In genomic region chr4:4733663-4734062, GRCh38 we compare ENCODE assay signal across 37 cellular contexts.
"Had no signal": no experiment of that assay in that cellular context is flagged by ENCODE, and none has a peak within 500 bp of the region (broad histone marks: within the 10 kb centered on the region; RNA-seq: fewer than 3 reads in every experiment).

No MANE protein-coding gene starts in this region.

- H3K27ac Mint-ChIP-seq: activated B cell treated with CpG ODN at 0.5 μM for 24 hours; activated CD4-positive, alpha-beta memory T cell treated with anti-CD3 and anti-CD28 coated beads for 36 hours; activated CD4-positive, alpha-beta T cell treated with anti-CD3 and anti-CD28 coated beads, Interleukin-2, amount 10 ng/mL, durations not matched to agents 24 days and 14 days; activated CD8-positive, alpha-beta T cell treated with anti-CD3 and anti-CD28 coated beads for 36 hours; activated naive CD4-positive, alpha-beta T cell treated with anti-CD3 and anti-CD28 coated beads for 36 hours; activated naive CD4-positive, alpha-beta T cell treated with anti-CD3 and anti-CD28 coated beads, Interleukin-2, amount 50 U/mL, for 72 hours; activated naive CD8-positive, alpha-beta T cell treated with anti-CD3 and anti-CD28 coated beads for 36 hours; activated T-cell treated with anti-CD3 and anti-CD28 coated beads, Interleukin-2, amount 50 U/mL, for 72 hours; activated T-helper 1 cell treated with anti-CD3 and anti-CD28 coated beads, Interleukin-12 subunit alpha, Interleukin-12 subunit beta, Interleukin-2, Interleukin-4 antibody, amounts not matched to agents 30 ng/mL and 10 ng/mL and 1 ng/mL, durations not matched to agents 14 hours and 24 hours and 36 hours; activated T-helper 17 cell treated with anti-CD3 and anti-CD28 coated beads, Interleukin-2, amount 50 U/mL, for 72 hours; T-helper 2 cell treated with Interferon-gamma antibody and Interleukin-4, amounts not matched to agents 5 μg/mL and 100 μg/mL, for 36 hours had no signal

- H3K4me1 ChIP-seq: adrenal gland, body of pancreas, breast epithelium had no signal

- H3K4me1 Mint-ChIP-seq: activated B cell treated with CpG ODN at 0.5 μM for 24 hours; activated CD4-positive, alpha-beta T cell treated with anti-CD3 and anti-CD28 coated beads, Interleukin-2, amount 10 ng/mL, durations not matched to agents 24 days and 14 days; activated naive CD8-positive, alpha-beta T cell treated with anti-CD3 and anti-CD28 coated beads for 36 hours; activated T-helper 17 cell treated with anti-CD3 and anti-CD28 coated beads, Interleukin-2, amount 50 U/mL, for 72 hours; central memory CD8-positive, alpha-beta T cell had no signal

- H3K4me3 Mint-ChIP-seq: activated B cell treated with CpG ODN at 0.5 μM for 24 hours; activated CD4-positive, alpha-beta memory T cell treated with anti-CD3 and anti-CD28 coated beads for 36 hours; activated CD4-positive, alpha-beta T cell treated with anti-CD3 and anti-CD28 coated beads, Interleukin-2, amount 10 ng/mL, durations not matched to agents 24 days and 14 days; activated CD8-positive, alpha-beta T cell treated with anti-CD3 and anti-CD28 coated beads for 36 hours; activated naive CD4-positive, alpha-beta T cell treated with anti-CD3 and anti-CD28 coated beads for 36 hours; activated naive CD8-positive, alpha-beta T cell treated with anti-CD3 and anti-CD28 coated beads for 36 hours; activated T-cell treated with anti-CD3 and anti-CD28 coated beads, Interleukin-2, amount 50 U/mL, for 4 hours; activated T-cell treated with anti-CD3 and anti-CD28 coated beads, Interleukin-2, amount 50 U/mL, for 72 hours; activated T-helper 1 cell treated with anti-CD3 and anti-CD28 coated beads, Interleukin-12 subunit alpha, Interleukin-12 subunit beta, Interleukin-2, Interleukin-4 antibody, amounts not matched to agents 30 ng/mL and 10 ng/mL and 1 ng/mL, durations not matched to agents 14 hours and 24 hours and 36 hours; activated T-helper 17 cell treated with anti-CD3 and anti-CD28 coated beads, Interleukin-2, amount 50 U/mL, for 72 hours; central memory CD8-positive, alpha-beta T cell; T-helper 2 cell treated with Interferon-gamma antibody and Interleukin-4, amounts not matched to agents 5 μg/mL and 100 μg/mL, for 36 hours had no signal

- H3K27ac ChIP-seq: adrenal gland, body of pancreas, brain microvascular endothelial cell, breast epithelium, VCaP had no signal

- DNase-seq: activated B cell treated with CpG ODN at 0.5 μM for 24 hours; activated CD4-positive, alpha-beta memory T cell treated with anti-CD3 and anti-CD28 coated beads for 36 hours; activated CD4-positive, alpha-beta T cell treated with anti-CD3 and anti-CD28 coated beads for 4 hours; activated CD4-positive, alpha-beta T cell treated with anti-CD3 and anti-CD28 coated beads, Interleukin-2, amount 10 ng/mL, durations not matched to agents 24 days and 14 days; activated CD4-positive, alpha-beta T cell treated with anti-CD3 and anti-CD28 coated beads, Interleukin-2, amount 50 U/mL, for 1 hour; activated CD4-positive, alpha-beta T cell treated with anti-CD3 and anti-CD28 coated beads, Interleukin-2, amount 50 U/mL, for 4 hours; activated CD4-positive, CD25-positive, alpha-beta regulatory T cell treated with anti-CD3 and anti-CD28 coated beads, Interleukin-2, amount 50 U/mL, for 72 hours; activated CD8-positive, alpha-beta memory T cell treated with anti-CD3 and anti-CD28 coated beads, Interleukin-2, amount 50 U/mL, for 4 hours; activated CD8-positive, alpha-beta T cell treated with anti-CD3 and anti-CD28 coated beads for 36 hours; activated effector memory CD4-positive, alpha-beta T cell treated with anti-CD3 and anti-CD28 coated beads, Interleukin-2, amount 50 U/mL, for 16 hours; activated gamma-delta T cell treated with Interleukin-2 at 50 U/mL for 16 hours; activated naive CD4-positive, alpha-beta T cell; activated naive CD4-positive, alpha-beta T cell treated with anti-CD3 and anti-CD28 coated beads for 36 hours; activated naive CD4-positive, alpha-beta T cell treated with anti-CD3 and anti-CD28 coated beads, Interleukin-2, amount 50 U/mL, for 16 hours; activated naive CD8-positive, alpha-beta T cell treated with anti-CD3 and anti-CD28 coated beads for 36 hours; activated T-cell treated with anti-CD3 and anti-CD28 coated beads for 4 hours; activated T-cell treated with anti-CD3 and anti-CD28 coated beads, Interleukin-2, amount 50 U/mL, for 1 hour; activated T-cell treated with anti-CD3 and anti-CD28 coated beads, Interleukin-2, amount 50 U/mL, for 4 hours; activated T-cell treated with anti-CD3 and anti-CD28 coated beads, Interleukin-2, amount 50 U/mL, for 72 hours; adrenal gland; amniotic stem cell; aorta; body of pancreas; brain microvascular endothelial cell; caudate nucleus; cerebellar nuclear complex; T-helper 2 cell; T-helper 9 cell had no signal

- H3K4me3 ChIP-seq: adrenal gland, body of pancreas, breast epithelium had no signal

- ATAC-seq: activated CD8-positive, alpha-beta T cell treated with anti-CD3 and anti-CD28 coated beads for 36 hours; activated naive CD4-positive, alpha-beta T cell treated with anti-CD3 and anti-CD28 coated beads, Interleukin-2, amount 50 U/mL, for 72 hours; activated T-cell treated with anti-CD3 and anti-CD28 coated beads, Interleukin-2, amount 50 U/mL, for 4 hours; activated T-cell treated with anti-CD3 and anti-CD28 coated beads, Interleukin-2, amount 50 U/mL, for 72 hours; activated T-helper 17 cell treated with anti-CD3 and anti-CD28 coated beads, Interleukin-2, amount 50 U/mL, for 72 hours; body of pancreas had no signal

- H3K27me3 Mint-ChIP-seq: activated B cell treated with CpG ODN at 0.5 μM for 24 hours; activated CD4-positive, alpha-beta memory T cell treated with anti-CD3 and anti-CD28 coated beads for 36 hours; activated CD4-positive, alpha-beta T cell treated with anti-CD3 and anti-CD28 coated beads, Interleukin-2, amount 10 ng/mL, durations not matched to agents 24 days and 14 days; activated CD8-positive, alpha-beta T cell treated with anti-CD3 and anti-CD28 coated beads for 36 hours; activated naive CD8-positive, alpha-beta T cell treated with anti-CD3 and anti-CD28 coated beads for 36 hours; activated T-helper 17 cell treated with anti-CD3 and anti-CD28 coated beads, Interleukin-2, amount 50 U/mL, for 72 hours; central memory CD8-positive, alpha-beta T cell had no signal

- H3K36me3 ChIP-seq: adrenal gland, brain microvascular endothelial cell, breast epithelium had no signal

- H3K9me3 ChIP-seq: adrenal gland, body of pancreas, breast epithelium had no signal

- FAIRE-seq: astrocyte, TTC549 had no signal

- H3K27me3 ChIP-seq: adrenal gland, body of pancreas, breast epithelium had no signal

- H3K36me3 Mint-ChIP-seq: activated naive CD4-positive, alpha-beta T cell treated with anti-CD3 and anti-CD28 coated beads, Interleukin-2, amount 50 U/mL, for 72 hours; activated naive CD8-positive, alpha-beta T cell treated with anti-CD3 and anti-CD28 coated beads for 36 hours had no signal
